In the genomic region with DNA sequence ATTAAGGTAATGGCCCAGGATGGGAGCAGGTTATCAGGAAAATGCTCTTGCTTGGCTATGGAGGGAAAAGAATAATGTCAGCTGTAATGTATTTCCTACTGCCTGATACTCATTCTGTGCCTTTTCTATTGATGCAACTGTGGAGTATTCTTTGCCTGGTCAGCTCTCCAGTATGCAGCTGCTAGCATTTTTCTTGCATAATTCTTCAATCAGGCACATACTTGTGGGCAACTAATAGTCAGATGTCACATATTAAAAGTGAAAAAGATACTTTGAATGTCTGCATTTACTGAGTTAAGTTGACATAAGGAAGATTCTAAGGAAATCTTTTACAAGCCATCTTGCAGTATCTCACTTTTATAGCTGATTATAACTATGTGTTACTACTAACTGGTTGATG, we compare ENCODE assay signal across 21 cellular contexts. TPM values are rescaled to one million over a fixed set of nuclear protein-coding genes. Genes with fewer than 3 reads are reported as not detected.
A peak's percentile ranks its signal among the peaks of the same experiment; 100 is the strongest.
DNase-seq lines count a peak whose midpoint lies in the region; ATAC-seq and TF ChIP-seq lines count a peak whose summit lies in the region.
"Had no signal": no experiment of that assay in that cellular context is flagged by ENCODE, and none has a peak within 500 bp of the region (broad histone marks: within the 10 kb centered on the region; RNA-seq: fewer than 3 reads in every experiment).

No MANE protein-coding gene starts in this region.

- POLR2A ChIA-PET in Panc1 (lab: Charles Lee) (no interaction called here), PC-9 (lab: Charles Lee; ENCODE audit: unreplicated experiment) (interaction anchor here (0.7 kb wide), 1 partner anchor 502 kb away, joined by 3 read pairs; no protein-coding TSS in a partner anchor)

- DNase-seq in AG10803 (ENCODE audit: low read depth), result peak; percentile 86
- no peak for DNase-seq in Panc1 (ENCODE audit: low read depth, low spot score)
- DNase-seq in epithelial cell of esophagus (ENCODE audit: low read depth), result peak; percentile 9
- peak; percentile 22 for DNase-seq in mesenchymal stem cell
- DNase-seq in PC-9, result no peak
- no peak for DNase-seq in activated CD4-positive, alpha-beta T cell treated with anti-CD3 and anti-CD28 coated beads for 48 hours
- DNase-seq in Karpas-422, result no peak
- DNase-seq: activated CD8-positive, alpha-beta memory T cell treated with anti-CD3 and anti-CD28 coated beads, Interleukin-2, amount 50 U/mL, for 48 hours; activated naive CD4-positive, alpha-beta T cell treated with Interleukin-2 at 50 U/mL for 16 hours; BE2C; MM.1S; NCI-H187 treated with DMSO at 0.1 percent for 48 hours; NCI-H510A treated with DMSO at 0.1 percent for 48 hours; stimulated activated CD4-positive, alpha-beta T cell treated with anti-CD3 and anti-CD28 coated beads, Interleukin-15, amount 100 ng/mL, for 24 hours; T-helper 9 cell had no signal

- no peak overlapping the region for H3K14ac ChIP-seq in mesenchymal stem cell (ENCODE audit: low read length in 2 of 2)

- H3K36me3 ChIP-seq in Panc1 (ENCODE audit: control insufficient read depth, insufficient read depth, low read length), result no peaks in the 10 kb centered on the region; the same call in 1 of the 2 replicates
- peaks cover 0 to 12% of the 10 kb centered on the region in 2 experiments for H3K36me3 ChIP-seq in mesenchymal stem cell (ENCODE audit: control insufficient read depth in 1 of 2, insufficient read depth in 2 of 2, low read depth in 1 of 2, low read length in 2 of 2)
- 0 out of 2 replicates have a peak, but pooled peaks cover 1% of the 10 kb centered on the region for H3K36me3 ChIP-seq in PC-9 (ENCODE audit: low read depth)
- 0 out of 2 replicates have a peak, but pooled peaks cover 3% of the 10 kb centered on the region for H3K36me3 ChIP-seq in Karpas-422 (ENCODE audit: insufficient read depth, low read length)
- H3K36me3 ChIP-seq: HAP-1 had no signal

- no peaks in the 10 kb centered on the region for H4K20me1 ChIP-seq in PC-9 (ENCODE audit: insufficient read depth)
- H4K20me1 ChIP-seq in Karpas-422 (ENCODE audit: insufficient read depth, low read depth, low read length), result no peaks in the 10 kb centered on the region

- no peak overlapping the region for H2AK5ac ChIP-seq in mesenchymal stem cell (ENCODE audit: low read length, severe bottlenecking)

- H2BK120ac ChIP-seq in mesenchymal stem cell (ENCODE audit: low read depth, low read length), result no peak overlapping the region

- no peak overlapping the region for H3K23ac ChIP-seq in mesenchymal stem cell (ENCODE audit: low read length in 2 of 2)

- H3K27ac ChIP-seq in Panc1 (ENCODE audit: low read length) (no peak overlapping the region), mesenchymal stem cell (ENCODE audit: low read length, poor library complexity, severe bottlenecking) (no peak overlapping the region), PC-9 (no peak overlapping the region), Karpas-422 (ENCODE audit: low read length) (no peak overlapping the region)
- H3K27ac ChIP-seq: gastroesophageal sphincter had no signal

- H3K4me3 ChIP-seq in AG10803 (ENCODE audit: low read length) (no peak overlapping the region), Panc1 (ENCODE audit: low read depth in 2 of 2, low read length in 2 of 2) (no peak overlapping the region), epithelial cell of esophagus (ENCODE audit: low read length) (no peak overlapping the region), mesenchymal stem cell (ENCODE audit: insufficient read depth in 1 of 2, low read depth in 1 of 2, low read length in 2 of 2) (no peak overlapping the region), PC-9 (no peak overlapping the region), Karpas-422 (ENCODE audit: low read length) (no peak overlapping the region)
- H3K4me3 ChIP-seq: gastroesophageal sphincter, HAP-1, lung had no signal

- in situ Hi-C loops in Panc1 (cut with HindIII; ENCODE audit: low pct_unique_long_range_greater_than_20kb, low sequenced_read_pairs), result no loop called here

- H3K79me2 ChIP-seq in PC-9 (ENCODE audit: low read depth) (no peaks in the 10 kb centered on the region), Karpas-422 (ENCODE audit: low read length) (no peaks in the 10 kb centered on the region)

- ATAC-seq in Panc1, result 0 out of 2 replicates have a peak, but pooled peaks have one; percentile 42
- ATAC-seq in HG03139 (IDR thresholded peaks at IDR 0.05; ENCODE audit: unreplicated experiment), result no peak
- ATAC-seq: gastroesophageal sphincter; natural killer cell treated with Interleukin-12 subunit alpha and Interleukin-12 subunit beta and Interleukin-15 and Interleukin-18, amount 100 ng/mL, for 72 hours had no signal

- H2AFZ ChIP-seq in mesenchymal stem cell (ENCODE audit: low read depth, low read length), result no peak overlapping the region
- no peak overlapping the region for H2AFZ ChIP-seq in PC-9
- no peak overlapping the region for H2AFZ ChIP-seq in Karpas-422 (ENCODE audit: low read length)

- H3K27me3 ChIP-seq in Panc1 (ENCODE audit: control insufficient read depth, insufficient read depth, low read length), result no peaks in the 10 kb centered on the region
- H3K27me3 ChIP-seq in mesenchymal stem cell (ENCODE audit: control insufficient read depth in 1 of 2, insufficient read depth in 1 of 2, low read length in 2 of 2), result no peaks in the 10 kb centered on the region
- H3K27me3 ChIP-seq in PC-9 (ENCODE audit: insufficient read depth, low read depth), result no peaks in the 10 kb centered on the region
- no peaks in the 10 kb centered on the region for H3K27me3 ChIP-seq in Karpas-422 (ENCODE audit: low read length)
- H3K27me3 ChIP-seq: BE2C, gastroesophageal sphincter had no signal

- BruUV-seq in Panc1 (replicated peaks; lab: Mats Ljungman, UMichigan) (no TSS peak), PC-9 (replicated peaks; lab: Mats Ljungman, UMichigan) (no TSS peak)

- no peak overlapping the region for H2BK12ac ChIP-seq in mesenchymal stem cell (ENCODE audit: low read length in 2 of 2)

- no peak overlapping the region for H3K4ac ChIP-seq in mesenchymal stem cell (ENCODE audit: low read depth in 1 of 2, low read length in 2 of 2)

- CTCF ChIA-PET in Panc1 (lab: Charles Lee) (no interaction called here), PC-9 (lab: Charles Lee) (no interaction called here)

- peaks cover 6% of the 10 kb centered on the region; the same call in 1 of the 2 replicates for H3F3A ChIP-seq in PC-9 (ENCODE audit: insufficient read depth, low read depth)

- H3K9me2 ChIP-seq in PC-9 (ENCODE audit: insufficient read depth), result no peaks in the 10 kb centered on the region
- H3K9me2 ChIP-seq in Karpas-422 (replicated peaks; ENCODE audit: insufficient read depth, low read length), result no peaks in the 10 kb centered on the region

- H3K9me3 ChIP-seq in Panc1 (ENCODE audit: control insufficient read depth, insufficient read depth, low read depth, low read length) (no peaks in the 10 kb centered on the region), mesenchymal stem cell (ENCODE audit: control insufficient read depth, low read length) (no peaks in the 10 kb centered on the region), PC-9 (ENCODE audit: insufficient read depth, low read depth) (no peaks in the 10 kb centered on the region), Karpas-422 (ENCODE audit: low read length) (no peaks in the 10 kb centered on the region)
- H3K9me3 ChIP-seq: BE2C, gastroesophageal sphincter, HAP-1 had no signal

- intact Hi-C loops in Panc1 (cut with micrococcal nuclease; ENCODE audit: unreplicated experiment) (no loop called here), PC-9 (cut with micrococcal nuclease; ENCODE audit: unreplicated experiment) (loop anchor here (10.0 kb wide), 1 partner anchor 145 kb away; the partner anchor contains the start of gene COX17)

- no peak overlapping the region for H4K91ac ChIP-seq in mesenchymal stem cell (ENCODE audit: low read length)

- H2BK5ac ChIP-seq in mesenchymal stem cell (ENCODE audit: low read depth, low read length, poor library complexity, severe bottlenecking), result no peak overlapping the region

- H3K9ac ChIP-seq in mesenchymal stem cell (ENCODE audit: low read length) (no peak overlapping the region), Karpas-422 (ENCODE audit: low read length) (no peak overlapping the region)

- TF ChIP-seq CTCF in AG10803 (conservative IDR thresholded peaks at IDR 0.05; ENCODE audit: low read length), result no peak
- TF ChIP-seq CTCF in Panc1 (IDR thresholded peaks at IDR 0.05), result no peak
- no peak for TF ChIP-seq CTCF in epithelial cell of esophagus (IDR thresholded peaks at IDR 0.05; ENCODE audit: insufficient read depth, low read depth, low read length, missing control alignments)
- TF ChIP-seq CTCF in PC-9 (conservative IDR thresholded peaks at IDR 0.05), result no peak

- H3K18ac ChIP-seq in mesenchymal stem cell (ENCODE audit: low read depth in 1 of 2, low read length in 2 of 2), result no peak overlapping the region

- no peaks in the 10 kb centered on the region for H3K79me1 ChIP-seq in mesenchymal stem cell (replicated peaks; ENCODE audit: low read length, poor library complexity, severe bottlenecking)

- H2BK15ac ChIP-seq in mesenchymal stem cell (ENCODE audit: low read depth, poor library complexity, severe bottlenecking), result no peak overlapping the region

- no peak overlapping the region for H4K8ac ChIP-seq in mesenchymal stem cell (ENCODE audit: low read length)

- H3K4me2 ChIP-seq in mesenchymal stem cell (ENCODE audit: low read length, poor library complexity, severe bottlenecking) (no peak overlapping the region), PC-9 (no peak overlapping the region), Karpas-422 (ENCODE audit: low read depth, low read length, poor library complexity, severe bottlenecking) (no peak overlapping the region)

- no peaks in the 10 kb centered on the region for H3K4me1 ChIP-seq in Panc1 (ENCODE audit: control insufficient read depth, insufficient read depth, low read length)
- no peaks in the 10 kb centered on the region for H3K4me1 ChIP-seq in mesenchymal stem cell (ENCODE audit: control insufficient read depth, insufficient read depth, low read depth, low read length)
- H3K4me1 ChIP-seq in PC-9 (replicated peaks; ENCODE audit: insufficient read depth), result no peaks in the 10 kb centered on the region
- H3K4me1 ChIP-seq in Karpas-422 (ENCODE audit: low read length), result no peaks in the 10 kb centered on the region
- H3K4me1 ChIP-seq: gastroesophageal sphincter, HAP-1 had no signal

RNA-seq across cellular contexts. Expression of gene CD80, which starts 29.5 kb away (rescaled TPM):
- total RNA-seq in Panc1 (2021; ENCODE audit: unreplicated experiment), result 0.15 TPM
- polyA plus RNA-seq in Panc1 (2012; ENCODE audit: insufficient read length), result not detected
- polyA plus RNA-seq in mesenchymal stem cell (2013, experiment 1 of 2), result not detected
- polyA plus RNA-seq in mesenchymal stem cell (2013, experiment 2 of 2), result 0.01 TPM
- total RNA-seq in PC-9 (2021), result not detected in 2 replicates
- not detected in 2 replicates for total RNA-seq in Karpas-422 (2014; rRNA removed; shearing (Covaris generic); ENCODE audit: low replicate concordance)
- total RNA-seq: pulmonary artery endothelial cell had no signal

RNA-seq across cellular contexts. Expression of gene TIMMDC1, which starts 31.5 kb away (rescaled TPM):
- total RNA-seq in Panc1 (2021; ENCODE audit: unreplicated experiment), result 170 TPM
- polyA plus RNA-seq in Panc1 (2012; ENCODE audit: insufficient read length), result 121 TPM
- 72.1 TPM for polyA plus RNA-seq in mesenchymal stem cell (2013, experiment 1 of 2)
- 75.9 TPM for polyA plus RNA-seq in mesenchymal stem cell (2013, experiment 2 of 2)
- total RNA-seq in PC-9 (2021), result 145 and 203 TPM in 2 replicates
- total RNA-seq in Karpas-422 (2014; rRNA removed; shearing (Covaris generic); ENCODE audit: low replicate concordance), result 94.1 and 105 TPM in 2 replicates

RNA-seq across cellular contexts. Expression of gene ADPRH, which starts 49.4 kb away (rescaled TPM):
- total RNA-seq in Panc1 (2021; ENCODE audit: unreplicated experiment), result 7.8 TPM
- 7.1 TPM for polyA plus RNA-seq in Panc1 (2012; ENCODE audit: insufficient read length)
- polyA plus RNA-seq in mesenchymal stem cell (2013, experiment 1 of 2), result 1.3 TPM
- polyA plus RNA-seq in mesenchymal stem cell (2013, experiment 2 of 2), result 1.5 TPM
- 1.4 and 1.6 TPM in 2 replicates for total RNA-seq in PC-9 (2021)
- 2.9 and 3.0 TPM in 2 replicates for total RNA-seq in Karpas-422 (2014; rRNA removed; shearing (Covaris generic); ENCODE audit: low replicate concordance)

Comparison
In these comparisons a context has a peak if more than half of its experiments do, and no peak if none do; other contexts are left out.
1. DNase-seq: peak in AG10803 (single experiment), epithelial cell of esophagus (single experiment) and mesenchymal stem cell (single experiment); none in Panc1 (single experiment), PC-9 (0 of 2), activated CD4-positive, alpha-beta T cell treated with anti-CD3 and anti-CD28 coated beads for 48 hours (single experiment) and Karpas-422 (single experiment).